ENCODE assay signal across 12 cellular contexts in the genomic region with DNA sequence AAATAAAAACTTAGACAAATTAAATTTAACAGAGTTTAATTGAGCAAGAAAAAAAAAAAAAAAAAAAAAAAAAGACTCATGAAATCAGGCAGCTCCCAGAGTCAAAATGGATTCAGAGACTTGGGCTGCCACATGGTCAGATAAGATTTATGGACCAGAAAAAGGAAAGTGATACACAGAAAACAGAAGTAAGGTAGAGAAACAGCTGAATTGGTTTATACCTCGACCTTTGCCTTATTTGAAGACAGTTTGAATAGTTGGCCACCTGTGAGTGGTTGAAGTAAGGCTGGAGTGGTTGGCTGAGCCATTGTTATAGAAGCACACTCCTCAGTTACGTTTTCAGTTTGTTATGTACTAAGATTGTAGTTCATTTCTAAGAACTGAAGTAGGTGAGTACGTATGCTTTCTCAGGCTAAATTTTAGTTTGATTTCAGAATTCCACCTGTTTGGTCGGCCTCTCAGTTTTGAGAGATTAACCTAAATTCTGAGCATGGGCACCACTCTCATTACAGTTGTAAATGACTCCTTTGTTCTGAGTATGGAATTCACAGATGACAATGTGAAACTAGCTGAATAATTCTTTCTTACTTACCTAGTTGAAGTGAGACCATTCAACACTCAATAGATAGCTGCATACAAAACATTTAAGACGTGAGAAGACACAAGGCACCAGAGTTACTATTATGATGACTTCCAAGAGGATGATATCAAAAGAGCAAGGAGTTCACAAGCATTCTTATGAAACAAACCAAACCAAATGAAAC.
DNase-seq lines count a peak whose midpoint lies in the region; ATAC-seq and TF ChIP-seq lines count a peak whose summit lies in the region.
"Had no signal": no experiment of that assay in that cellular context is flagged by ENCODE, and none has a peak within 500 bp of the region (broad histone marks: within the 10 kb centered on the region; RNA-seq: fewer than 3 reads in every experiment).

No MANE protein-coding gene starts in this region.

- H3K4me1 ChIP-seq in thyroid gland = peaks cover 49 to 65% of the 10 kb centered on the region in 2 donors

- TF ChIP-seq CTCF in VCaP (conservative IDR thresholded peaks at IDR 0.05) (no peak), thyroid gland (IDR thresholded peaks at IDR 0.05) (no peak)

- peak; percentile 51 for DNase-seq in activated CD4-positive, alpha-beta T cell treated with anti-CD3 and anti-CD28 coated beads, Interleukin-2, amount 10 ng/mL, durations not matched to agents 24 days and 14 days
- DNase-seq in activated CD4-positive, alpha-beta T cell treated with anti-CD3 and anti-CD28 coated beads for 4 hours = no peak
- DNase-seq in thyroid gland (peak; percentile 33 to 46), mesenteric fat pad (ENCODE audit: low spot score) (no peak), GDM1 (lab: John Stamatoyannopoulos, UW) (no peak)
- DNase-seq: activated CD4-positive, alpha-beta T cell treated with anti-CD3 and anti-CD28 coated beads, Interleukin-2, amount 50 U/mL, for 48 hours; PC-3 had no signal

- H3K4me1 Mint-ChIP-seq in activated CD4-positive, alpha-beta T cell treated with anti-CD3 and anti-CD28 coated beads, Interleukin-2, amount 10 ng/mL, durations not matched to agents 24 days and 14 days = peaks cover 44% of the 10 kb centered on the region

- TF ChIP-seq POLR2A in thyroid gland (IDR thresholded peaks at IDR 0.05) = peak in 1 of 2 donors; percentile 46

- H3K27me3 ChIP-seq in thyroid gland = no peaks in the 10 kb centered on the region
- H3K27me3 ChIP-seq: cardiac muscle cell, neutrophil had no signal

- H3K4me3 Mint-ChIP-seq in activated CD4-positive, alpha-beta T cell treated with anti-CD3 and anti-CD28 coated beads, Interleukin-2, amount 10 ng/mL, durations not matched to agents 24 days and 14 days = no peak overlapping the region

- no peak overlapping the region for H3K4me3 ChIP-seq in thyroid gland (replicated peaks in 1 of 3)
- H3K4me3 ChIP-seq: cardiac muscle cell had no signal

- no peaks in the 10 kb centered on the region for H3K36me3 ChIP-seq in thyroid gland
- H3K36me3 ChIP-seq: cardiac muscle cell, neutrophil had no signal

- peak overlapping the region; percentile 1; the same call in 1 of the 2 replicates for H3K27ac ChIP-seq in VCaP
- peak overlapping the region; percentile 69 to 93 (median 78) for H3K27ac ChIP-seq in thyroid gland
- H3K27ac ChIP-seq: cardiac muscle cell, neutrophil had no signal

- intact Hi-C loops in activated CD4-positive, alpha-beta T cell treated with anti-CD3 and anti-CD28 coated beads, Interleukin-2, amount 10 ng/mL, durations not matched to agents 24 days and 14 days (cut with micrococcal nuclease) = loop anchor here (5.0 kb wide), 1 partner anchor 132 kb away; no protein-coding TSS in a partner anchor
- intact Hi-C loops in thyroid gland (cut with DNase I) = no loop called here

- whole genome bisulfite sequencing in thyroid gland, 2 donors = 47 to 55% methylated on average over 5 of the region's 5 CpGs

- peaks cover 8% of the 10 kb centered on the region for H3K36me3 Mint-ChIP-seq in activated CD4-positive, alpha-beta T cell treated with anti-CD3 and anti-CD28 coated beads, Interleukin-2, amount 10 ng/mL, durations not matched to agents 24 days and 14 days (ENCODE audit: low read depth)

- peak; percentile 79 for ATAC-seq in HG02884 (IDR thresholded peaks at IDR 0.05; ENCODE audit: unreplicated experiment)
- ATAC-seq in GM19035 (IDR thresholded peaks at IDR 0.05; ENCODE audit: unreplicated experiment) = no peak
- ATAC-seq: PC-3 had no signal

- H3K9me3 Mint-ChIP-seq in activated CD4-positive, alpha-beta T cell treated with anti-CD3 and anti-CD28 coated beads, Interleukin-2, amount 10 ng/mL, durations not matched to agents 24 days and 14 days = peaks cover 5% of the 10 kb centered on the region

- H3K27me3 Mint-ChIP-seq in activated CD4-positive, alpha-beta T cell treated with anti-CD3 and anti-CD28 coated beads, Interleukin-2, amount 10 ng/mL, durations not matched to agents 24 days and 14 days = peaks cover 5% of the 10 kb centered on the region

- peak overlapping the region; percentile 4 for H3K27ac Mint-ChIP-seq in activated CD4-positive, alpha-beta T cell treated with anti-CD3 and anti-CD28 coated beads, Interleukin-2, amount 10 ng/mL, durations not matched to agents 24 days and 14 days

- H3K9me3 ChIP-seq in thyroid gland = no peaks in the 10 kb centered on the region
- H3K9me3 ChIP-seq: neutrophil had no signal

Comparison
In these comparisons a context has a peak if more than half of its experiments do, and no peak if none do; other contexts are left out.
1. DNase-seq: peak in activated CD4-positive, alpha-beta T cell treated with anti-CD3 and anti-CD28 coated beads, Interleukin-2, amount 10 ng/mL, durations not matched to agents 24 days and 14 days (single experiment) and thyroid gland (2 of 2); none in activated CD4-positive, alpha-beta T cell treated with anti-CD3 and anti-CD28 coated beads for 4 hours (0 of 2), mesenteric fat pad (single experiment) and GDM1 (single experiment).